Comparison of ENCODE assay signal across 1 cellular context in the genomic region with DNA sequence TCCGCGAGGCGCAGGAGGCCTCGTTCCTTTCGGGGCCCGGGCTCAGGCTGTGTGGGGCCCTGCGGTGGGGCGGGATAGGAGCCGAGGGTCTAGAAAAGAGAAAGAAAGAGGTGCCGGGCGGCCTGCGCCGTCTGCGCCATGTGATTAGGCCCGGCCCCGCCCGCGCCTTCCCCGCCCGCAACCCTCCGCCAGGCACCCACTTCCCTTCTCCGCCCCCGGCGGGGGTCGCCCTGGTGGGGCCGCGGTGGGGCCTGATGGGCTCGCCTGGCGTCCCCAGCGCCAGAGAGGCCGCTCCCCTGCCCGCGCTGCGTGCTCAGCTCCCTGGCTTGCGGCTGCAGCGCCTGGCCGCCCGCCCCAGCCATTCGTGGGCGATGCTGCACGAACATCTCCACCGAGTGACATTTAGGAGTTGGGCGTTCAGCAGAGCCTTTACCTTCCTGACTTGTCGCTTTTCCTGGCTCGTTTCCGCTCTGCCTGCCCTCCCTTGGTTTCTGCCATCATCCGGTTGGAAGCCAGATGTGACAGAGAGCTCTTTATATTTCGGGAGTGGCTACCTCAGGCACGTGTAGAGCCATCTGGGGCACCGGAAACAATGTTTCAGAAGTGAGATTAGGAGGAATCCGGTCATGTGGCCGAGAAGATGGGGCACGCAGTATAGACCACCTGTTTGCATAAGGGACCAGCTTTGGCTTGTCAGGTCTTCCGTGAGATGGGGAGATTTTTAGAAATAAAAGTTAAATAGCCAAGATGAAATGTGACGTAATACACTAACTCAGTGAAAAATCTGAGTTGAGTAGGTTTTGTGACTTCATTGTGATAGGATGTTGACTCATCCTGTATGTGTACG.
TF ChIP-seq lines count a peak whose summit lies in the region.

No MANE protein-coding gene starts in this region.

TF ChIP-seq in A549, 52 proteins besides CTCF, POLR2A, EP300 and RAD21 (continued from another document):
- TF ChIP-seq ATOH8 (CRISPR knock-in tag; IDR thresholded peaks at IDR 0.05; ENCODE audit: low read depth) = no peak
- no peak for TF ChIP-seq FOSB (CRISPR knock-in tag; IDR thresholded peaks at IDR 0.05)
- peak in 1 of 2 experiments; percentile 2; a peak in 1 of 4 replicates for TF ChIP-seq CEBPB (IDR thresholded peaks at IDR 0.05)
- TF ChIP-seq CBX8 (IDR thresholded peaks at IDR 0.05) = no peak
- peak; percentile 69 for TF ChIP-seq NPAS2 (CRISPR knock-in tag; IDR thresholded peaks at IDR 0.05; ENCODE audit: borderline replicate concordance)
- no peak for TF ChIP-seq HOXA7 (CRISPR knock-in tag; IDR thresholded peaks at IDR 0.05)
- TF ChIP-seq TP53 (CRISPR knock-in tag; IDR thresholded peaks at IDR 0.05) = no peak
- TF ChIP-seq KDM1A (IDR thresholded peaks at IDR 0.05; ENCODE audit: low read depth) = no peak
- TF ChIP-seq EHMT2 (IDR thresholded peaks at IDR 0.05; ENCODE audit: low read depth) = no peak
- TF ChIP-seq, protein P1, sequence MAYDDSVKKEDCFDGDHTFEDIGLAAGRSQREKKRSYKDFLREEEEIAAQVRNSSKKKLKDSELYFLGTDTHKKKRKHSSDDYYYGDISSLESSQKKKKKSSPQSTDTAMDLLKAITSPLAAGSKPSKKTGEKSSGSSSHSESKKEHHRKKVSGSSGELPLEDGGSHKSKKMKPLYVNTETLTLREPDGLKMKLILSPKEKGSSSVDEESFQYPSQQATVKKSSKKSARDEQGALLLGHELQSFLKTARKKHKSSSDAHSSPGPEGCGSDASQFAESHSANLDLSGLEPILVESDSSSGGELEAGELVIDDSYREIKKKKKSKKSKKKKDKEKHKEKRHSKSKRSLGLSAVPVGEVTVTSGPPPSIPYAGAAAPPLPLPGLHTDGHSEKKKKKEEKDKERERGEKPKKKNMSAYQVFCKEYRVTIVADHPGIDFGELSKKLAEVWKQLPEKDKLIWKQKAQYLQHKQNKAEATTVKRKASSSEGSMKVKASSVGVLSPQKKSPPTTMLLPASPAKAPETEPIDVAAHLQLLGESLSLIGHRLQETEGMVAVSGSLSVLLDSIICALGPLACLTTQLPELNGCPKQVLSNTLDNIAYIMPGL (CRISPR knock-in tag; IDR thresholded peaks at IDR 0.05; ENCODE audit: borderline replicate concordance) = no peak
- peak; percentile 17; the same call in 1 of the 2 replicates for TF ChIP-seq JUNB (IDR thresholded peaks at IDR 0.05)
- peak in 1 of 2 experiments; percentile 2; a peak in 1 of 5 replicates for TF ChIP-seq JUN (IDR thresholded peaks at IDR 0.05)
- no peak for TF ChIP-seq EHF (CRISPR knock-in tag; IDR thresholded peaks at IDR 0.05)
- TF ChIP-seq, protein P2, sequence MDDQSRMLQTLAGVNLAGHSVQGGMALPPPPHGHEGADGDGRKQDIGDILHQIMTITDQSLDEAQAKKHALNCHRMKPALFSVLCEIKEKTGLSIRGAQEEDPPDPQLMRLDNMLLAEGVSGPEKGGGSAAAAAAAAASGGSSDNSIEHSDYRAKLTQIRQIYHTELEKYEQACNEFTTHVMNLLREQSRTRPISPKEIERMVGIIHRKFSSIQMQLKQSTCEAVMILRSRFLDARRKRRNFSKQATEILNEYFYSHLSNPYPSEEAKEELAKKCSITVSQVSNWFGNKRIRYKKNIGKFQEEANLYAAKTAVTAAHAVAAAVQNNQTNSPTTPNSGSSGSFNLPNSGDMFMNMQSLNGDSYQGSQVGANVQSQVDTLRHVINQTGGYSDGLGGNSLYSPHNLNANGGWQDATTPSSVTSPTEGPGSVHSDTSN (IDR thresholded peaks at IDR 0.05) = no peak
- no peak; the same call in 1 of the 2 replicates for TF ChIP-seq MYC (IDR thresholded peaks at IDR 0.05; ENCODE audit: borderline replicate concordance, low read length)
- TF ChIP-seq PHF8 (IDR thresholded peaks at IDR 0.05; ENCODE audit: borderline replicate concordance, low read depth) = 0 out of 2 replicates have a peak, but pooled peaks have one; percentile 15
- TF ChIP-seq HDAC2 (IDR thresholded peaks at IDR 0.05) = no peak
- TF ChIP-seq RNF2 (IDR thresholded peaks at IDR 0.05; ENCODE audit: borderline replicate concordance, low read depth) = no peak
- no peak for TF ChIP-seq RFX5 (IDR thresholded peaks at IDR 0.05)
- no peak for TF ChIP-seq E2F6 (IDR thresholded peaks at IDR 0.05; ENCODE audit: borderline replicate concordance, low read depth)
- no peak for TF ChIP-seq MAFK (IDR thresholded peaks at IDR 0.05; ENCODE audit: partially characterized antibody)
- TF ChIP-seq CHD2 (IDR thresholded peaks at IDR 0.05; ENCODE audit: low read length, partially characterized antibody) = no peak
- TF ChIP-seq, protein P3, sequence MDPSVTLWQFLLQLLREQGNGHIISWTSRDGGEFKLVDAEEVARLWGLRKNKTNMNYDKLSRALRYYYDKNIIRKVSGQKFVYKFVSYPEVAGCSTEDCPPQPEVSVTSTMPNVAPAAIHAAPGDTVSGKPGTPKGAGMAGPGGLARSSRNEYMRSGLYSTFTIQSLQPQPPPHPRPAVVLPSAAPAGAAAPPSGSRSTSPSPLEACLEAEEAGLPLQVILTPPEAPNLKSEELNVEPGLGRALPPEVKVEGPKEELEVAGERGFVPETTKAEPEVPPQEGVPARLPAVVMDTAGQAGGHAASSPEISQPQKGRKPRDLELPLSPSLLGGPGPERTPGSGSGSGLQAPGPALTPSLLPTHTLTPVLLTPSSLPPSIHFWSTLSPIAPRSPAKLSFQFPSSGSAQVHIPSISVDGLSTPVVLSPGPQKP (IDR thresholded peaks at IDR 0.05; ENCODE audit: low read depth, low read length) = no peak
- no peak for TF ChIP-seq ESRRA (IDR thresholded peaks at IDR 0.05; ENCODE audit: borderline replicate concordance, low read length)
- no peak for TF ChIP-seq ZFP36 (IDR thresholded peaks at IDR 0.05; ENCODE audit: borderline replicate concordance, partially characterized antibody)
- no peak for TF ChIP-seq ZC3H11A (IDR thresholded peaks at IDR 0.05)
- TF ChIP-seq RCOR1 (IDR thresholded peaks at IDR 0.05; ENCODE audit: low read depth, low read length) = no peak
TF ChIP-seq in A549: peak in this region for 10.
